Comparison of ENCODE assay signal across 8 cellular contexts in genomic region chr19:48795055-48795854, GRCh38. TPM values are rescaled to one million over a fixed set of nuclear protein-coding genes. Genes with fewer than 3 reads are reported as not detected.
DNase-seq lines count a peak whose midpoint lies in the region; ATAC-seq and TF ChIP-seq lines count a peak whose summit lies in the region.

No MANE protein-coding gene starts in this region.

- peaks cover 9% of the 10 kb centered on the region for H3K4me1 Mint-ChIP-seq in activated naive CD8-positive, alpha-beta T cell treated with anti-CD3 and anti-CD28 coated beads for 36 hours
- H3K4me1 Mint-ChIP-seq in osteocyte (ENCODE audit: unreplicated experiment): peaks cover 32% of the 10 kb centered on the region

- H3K9me3 Mint-ChIP-seq in activated naive CD8-positive, alpha-beta T cell treated with anti-CD3 and anti-CD28 coated beads for 36 hours: no peaks in the 10 kb centered on the region
- no peaks in the 10 kb centered on the region for H3K9me3 Mint-ChIP-seq in osteocyte (ENCODE audit: unreplicated experiment)

- DNase-seq in GDM1 (lab: John Stamatoyannopoulos, UW) (peak; percentile 85), NCI-H1092 (lab: John Stamatoyannopoulos, UW) (peak; percentile 80), SKM-1 treated with dmso at 0.1 percent for 144 hours (lab: John Stamatoyannopoulos, UW; ENCODE audit: unreplicated experiment) (peak; percentile 58), head of caudate nucleus (peak; percentile 88 to 99 (median 96)), osteocyte (ENCODE audit: extremely low spot score, unreplicated experiment) (peak; percentile 97), thoracic aorta (ENCODE audit: low spot score) (peak; percentile 87)
- peak; percentile 81 for DNase-seq in activated naive CD8-positive, alpha-beta T cell treated with anti-CD3 and anti-CD28 coated beads for 36 hours

- H3K4me3 Mint-ChIP-seq in activated naive CD8-positive, alpha-beta T cell treated with anti-CD3 and anti-CD28 coated beads for 36 hours: peak overlapping the region; percentile 81
- H3K4me3 Mint-ChIP-seq in osteocyte (ENCODE audit: unreplicated experiment): peak overlapping the region; percentile 95

- H3K36me3 Mint-ChIP-seq in activated naive CD8-positive, alpha-beta T cell treated with anti-CD3 and anti-CD28 coated beads for 36 hours: peaks cover 4% of the 10 kb centered on the region
- no peaks in the 10 kb centered on the region for H3K36me3 Mint-ChIP-seq in osteocyte (ENCODE audit: unreplicated experiment)

- H3K27ac Mint-ChIP-seq in activated naive CD8-positive, alpha-beta T cell treated with anti-CD3 and anti-CD28 coated beads for 36 hours: peak overlapping the region; percentile 80
- H3K27ac Mint-ChIP-seq in osteocyte (ENCODE audit: unreplicated experiment): peak overlapping the region; percentile 97

- peaks cover 7 to 16% of the 10 kb centered on the region in 2 donors for H3K4me1 ChIP-seq in thoracic aorta (ENCODE audit: control insufficient read depth in 1 of 2, low read depth in 2 of 2)

- peak overlapping the region; percentile 85 to 86 for H3K27ac ChIP-seq in thoracic aorta

- H3K9me3 ChIP-seq in thoracic aorta: no peaks in the 10 kb centered on the region

- intact Hi-C loops in head of caudate nucleus (cut with DNase I): loop anchor here (5.0 kb wide), 2 partner anchors 37 to 177 kb away; no protein-coding TSS in a partner anchor

- peaks cover 6% of the 10 kb centered on the region for H3K36me3 ChIP-seq in thoracic aorta

- ATAC-seq in HG02571 (IDR thresholded peaks at IDR 0.05; ENCODE audit: unreplicated experiment): peak; percentile 60
- ATAC-seq in thoracic aorta (ENCODE audit: insufficient number of reproducible peaks, low FRiP score, low read depth): peak; percentile 79

- no peaks in the 10 kb centered on the region for H3K27me3 ChIP-seq in thoracic aorta (replicated peaks; ENCODE audit: insufficient read depth)

- TF ChIP-seq CTCF in osteocyte (IDR thresholded peaks at IDR 0.05) (peak; percentile 99), thoracic aorta (IDR thresholded peaks at IDR 0.05) (peak; percentile 92)

- peak overlapping the region; percentile 74 for H3K4me3 ChIP-seq in thoracic aorta

- H3K27me3 Mint-ChIP-seq in activated naive CD8-positive, alpha-beta T cell treated with anti-CD3 and anti-CD28 coated beads for 36 hours: no peaks in the 10 kb centered on the region
- H3K27me3 Mint-ChIP-seq in osteocyte (ENCODE audit: unreplicated experiment): no peaks in the 10 kb centered on the region

RNA-seq across cellular contexts. Expression of gene BCAT2, which starts 15.6 kb away (rescaled TPM):
- 10 to 100 TPM; 62.6 to 63.6 TPM for total RNA-seq in activated naive CD8-positive, alpha-beta T cell treated with anti-CD3 and anti-CD28 coated beads for 36 hours
- total RNA-seq in osteocyte (48.5 and 50.5 TPM in 2 replicates), thoracic aorta (10 to 100 TPM; 26.5 to 38.4 TPM)

RNA-seq across cellular contexts. Expression of gene FGF21, which starts 39.9 kb away (rescaled TPM):
- total RNA-seq in activated naive CD8-positive, alpha-beta T cell treated with anti-CD3 and anti-CD28 coated beads for 36 hours: not detected
- total RNA-seq in osteocyte (not detected in 2 replicates), thoracic aorta (not detected)

RNA-seq across cellular contexts. Expression of gene HSD17B14, which starts 41.0 kb away (rescaled TPM):
- total RNA-seq in activated naive CD8-positive, alpha-beta T cell treated with anti-CD3 and anti-CD28 coated beads for 36 hours: under 1 TPM; 0.35 to 0.66 TPM
- total RNA-seq in osteocyte: 23.9 and 29.1 TPM in 2 replicates
- 10 to 100 TPM; 10.2 to 16.8 TPM for total RNA-seq in thoracic aorta

RNA-seq across cellular contexts. Expression of gene FUT1, which starts 42.8 kb away (rescaled TPM):
- under 1 TPM; 0.06 to 0.12 TPM for total RNA-seq in activated naive CD8-positive, alpha-beta T cell treated with anti-CD3 and anti-CD28 coated beads for 36 hours
- total RNA-seq in osteocyte: 0.11 TPM in 1 of 2 replicates, not detected in the other
- total RNA-seq in thoracic aorta: under 1 TPM; 0.27 to 0.99 TPM

RNA-seq across cellular contexts. Expression of gene IZUMO1, which starts 48.5 kb away (rescaled TPM):
- not detected for total RNA-seq in activated naive CD8-positive, alpha-beta T cell treated with anti-CD3 and anti-CD28 coated beads for 36 hours
- not detected in 2 replicates for total RNA-seq in osteocyte
- total RNA-seq in thoracic aorta: not detected

Comparison
In these comparisons a context has a peak if more than half of its experiments do, and no peak if none do; other contexts are left out.
1. Peak in every context shown above with its lines: DNase-seq, ATAC-seq, H3K4me3 ChIP-seq and H3K27ac ChIP-seq.
2. RNA of gene HSD17B14, which starts 41.0 kb away (total RNA-seq): 23.9 to 29.1 TPM in osteocyte and 10.2 to 16.8 TPM in thoracic aorta; 0.35 to 0.66 TPM in activated naive CD8-positive, alpha-beta T cell treated with anti-CD3 and anti-CD28 coated beads for 36 hours; every median in the first group is over 4 times any median in the second.